Comparison of ENCODE assay signal across 12 cellular contexts in genomic region chr18:48804856-48805610, GRCh38.
A peak's percentile ranks its signal among the peaks of the same experiment; 100 is the strongest.
DNase-seq lines count a peak whose midpoint lies in the region; ATAC-seq and TF ChIP-seq lines count a peak whose summit lies in the region.
"Had no signal": no experiment of that assay in that cellular context is flagged by ENCODE, and none has a peak within 500 bp of the region (broad histone marks: within the 10 kb centered on the region; RNA-seq: fewer than 3 reads in every experiment).

No MANE protein-coding gene starts in this region.

- H3K27ac Mint-ChIP-seq in MCF 10A (ENCODE audit: low read depth, unreplicated experiment) (peak overlapping the region; percentile 54), osteocyte (ENCODE audit: unreplicated experiment) (peak overlapping the region; percentile 69)

- H3K4me2 ChIP-seq in mammary epithelial cell (ENCODE audit: insufficient read depth, low read depth, low read length), result no peak overlapping the region
- H3K4me2 ChIP-seq: KMS-11 had no signal

- 78% methylated on average over 7 of the region's 11 CpGs for WGBS in mammary epithelial cell (ENCODE audit: low coverage, missing lambda C conversion rate)

- TF ChIP-seq POLR2A in uterus (IDR thresholded peaks at IDR 0.05), result no peak

- POLR2A ChIA-PET in MCF 10A (lab: Yijun Ruan, JAX), result no interaction called here

- H3K4me3 ChIP-seq in mammary epithelial cell (replicated peaks in 1 of 3; ENCODE audit: insufficient read depth in 1 of 3, low read depth in 2 of 3, low read length in 3 of 3), result no peak overlapping the region
- H3K4me3 ChIP-seq in coronary artery, result no peak overlapping the region
- H3K4me3 ChIP-seq in uterus, result no peak overlapping the region

- no peaks in the 10 kb centered on the region for H3K27me3 Mint-ChIP-seq in MCF 10A (ENCODE audit: insufficient read depth, unreplicated experiment)
- no peaks in the 10 kb centered on the region for H3K27me3 Mint-ChIP-seq in osteocyte (ENCODE audit: unreplicated experiment)
- H3K27me3 Mint-ChIP-seq: brain had no signal

- no peak overlapping the region for H3K9ac ChIP-seq in mammary epithelial cell (ENCODE audit: insufficient read depth, low read length)
- H3K9ac ChIP-seq: KMS-11 had no signal

- H3K9me3 ChIP-seq in mammary epithelial cell (replicated peaks; ENCODE audit: insufficient read depth, low read length) (no peaks in the 10 kb centered on the region), uterus (no peaks in the 10 kb centered on the region)

- TF ChIP-seq CTCF in MCF 10A (IDR thresholded peaks at IDR 0.05; ENCODE audit: unreplicated experiment) (no peak), mammary epithelial cell (conservative IDR thresholded peaks at IDR 0.05 in 1 of 2, IDR thresholded peaks at IDR 0.05 in 1 of 2; ENCODE audit: extremely low read depth in 1 of 2, insufficient read depth in 1 of 2, low read depth in 1 of 2, low read length in 2 of 2) (no peak), coronary artery (IDR thresholded peaks at IDR 0.05) (no peak), osteocyte (IDR thresholded peaks at IDR 0.05) (no peak), uterus (IDR thresholded peaks at IDR 0.05) (no peak)

- in situ Hi-C loops in mammary epithelial cell (cut with MboI; ENCODE audit: low sequenced_read_pairs in 2 of 2), result no loop called here

- H3K36me3 Mint-ChIP-seq in MCF 10A (ENCODE audit: insufficient read depth, unreplicated experiment) (peaks cover 20% of the 10 kb centered on the region), osteocyte (ENCODE audit: unreplicated experiment) (peaks cover 39% of the 10 kb centered on the region)

- H2AFZ ChIP-seq in mammary epithelial cell (ENCODE audit: low read depth, low read length), result no peak overlapping the region

- H3K79me2 ChIP-seq in mammary epithelial cell (ENCODE audit: insufficient read depth, low read length), result no peaks in the 10 kb centered on the region

- no TSS peak for BruUV-seq in MCF 10A (replicated peaks; lab: Mats Ljungman, UMichigan)
- no TSS peak for BruUV-seq in mammary epithelial cell (replicated peaks; lab: Mats Ljungman, UMichigan)

- H3K9me3 Mint-ChIP-seq in MCF 10A (ENCODE audit: unreplicated experiment), result no peaks in the 10 kb centered on the region
- H3K9me3 Mint-ChIP-seq in osteocyte (ENCODE audit: unreplicated experiment), result no peaks in the 10 kb centered on the region
- H3K9me3 Mint-ChIP-seq: brain had no signal

- intact Hi-C loops in MCF 10A (cut with micrococcal nuclease) (no loop called here), mammary epithelial cell (cut with micrococcal nuclease) (no loop called here), uterus (cut with DNase I; ENCODE audit: low total_unique reads) (no loop called here)

- dilution Hi-C loops in mammary epithelial cell (cut with HindIII; ENCODE audit: low sequenced_read_pairs), result no loop called here

- H3K4me1 Mint-ChIP-seq in MCF 10A (ENCODE audit: insufficient read depth, unreplicated experiment), result peaks cover 22% of the 10 kb centered on the region
- H3K4me1 Mint-ChIP-seq in osteocyte (ENCODE audit: unreplicated experiment), result peaks cover 59% of the 10 kb centered on the region

- H3K4me3 Mint-ChIP-seq in MCF 10A (ENCODE audit: unreplicated experiment), result no peak overlapping the region
- no peak overlapping the region for H3K4me3 Mint-ChIP-seq in osteocyte (ENCODE audit: unreplicated experiment)
- H3K4me3 Mint-ChIP-seq: brain had no signal

- CTCF ChIA-PET in MCF 10A (lab: Yijun Ruan, JAX), result no interaction called here
- CTCF ChIA-PET in mammary epithelial cell (lab: Charles Lee; ENCODE audit: low non-redundant PET), result no interaction called here

- H3K27ac ChIP-seq in mammary epithelial cell (ENCODE audit: insufficient read depth, low read depth, low read length), result no peak overlapping the region
- H3K27ac ChIP-seq in coronary artery, result peak overlapping the region; percentile 91 to 96
- H3K27ac ChIP-seq in uterus, result no peak overlapping the region
- H3K27ac ChIP-seq: epithelial cell of prostate, KMS-11 had no signal

- H3K27me3 ChIP-seq in mammary epithelial cell (ENCODE audit: insufficient read depth, low read length), result no peaks in the 10 kb centered on the region
- no peaks in the 10 kb centered on the region for H3K27me3 ChIP-seq in uterus

- no peak for ATAC-seq in HG02938 (IDR thresholded peaks at IDR 0.05; ENCODE audit: unreplicated experiment)

- no peak for DNase-seq in MCF 10A (ENCODE audit: unreplicated experiment)
- no peak for DNase-seq in mammary epithelial cell
- peak; percentile 70 for DNase-seq in coronary artery (ENCODE audit: low spot score)
- DNase-seq in osteocyte (ENCODE audit: extremely low spot score, unreplicated experiment), result peak; percentile 71
- peak; percentile 7 to 8 for DNase-seq in uterus
- DNase-seq in NCI-H345 treated with DMSO at 0.1 percent for 48 hours (lab: John Stamatoyannopoulos, UW; ENCODE audit: unreplicated experiment), result no peak
- DNase-seq in NCI-H2107 (lab: John Stamatoyannopoulos, UW), result no peak
- DNase-seq: NCI-H2081 treated with DMSO at 0.1 percent for 48 hours had no signal

- no peaks in the 10 kb centered on the region for H3K36me3 ChIP-seq in mammary epithelial cell (ENCODE audit: insufficient read depth, low read length)
- H3K36me3 ChIP-seq in uterus, result no peaks in the 10 kb centered on the region

- H3K4me1 ChIP-seq in mammary epithelial cell (ENCODE audit: insufficient read depth, low read length) (peaks cover 6% of the 10 kb centered on the region), uterus (peaks cover 0 to 7% of the 10 kb centered on the region in 2 donors)

- no peaks in the 10 kb centered on the region for H4K20me1 ChIP-seq in mammary epithelial cell (ENCODE audit: insufficient read depth, low read length)

Comparison
In these comparisons a context has a peak if more than half of its experiments do, and no peak if none do; other contexts are left out.
1. DNase-seq: peak in coronary artery (single experiment), osteocyte (single experiment) and uterus (2 of 2); none in MCF 10A (single experiment), mammary epithelial cell (single experiment), NCI-H345 treated with DMSO at 0.1 percent for 48 hours (single experiment) and NCI-H2107 (single experiment).
2. H3K27ac ChIP-seq: peak in coronary artery (2 of 2); none in mammary epithelial cell (single experiment) and uterus (0 of 2).